8 cellular contexts compared by ENCODE assay signal in the genomic region with DNA sequence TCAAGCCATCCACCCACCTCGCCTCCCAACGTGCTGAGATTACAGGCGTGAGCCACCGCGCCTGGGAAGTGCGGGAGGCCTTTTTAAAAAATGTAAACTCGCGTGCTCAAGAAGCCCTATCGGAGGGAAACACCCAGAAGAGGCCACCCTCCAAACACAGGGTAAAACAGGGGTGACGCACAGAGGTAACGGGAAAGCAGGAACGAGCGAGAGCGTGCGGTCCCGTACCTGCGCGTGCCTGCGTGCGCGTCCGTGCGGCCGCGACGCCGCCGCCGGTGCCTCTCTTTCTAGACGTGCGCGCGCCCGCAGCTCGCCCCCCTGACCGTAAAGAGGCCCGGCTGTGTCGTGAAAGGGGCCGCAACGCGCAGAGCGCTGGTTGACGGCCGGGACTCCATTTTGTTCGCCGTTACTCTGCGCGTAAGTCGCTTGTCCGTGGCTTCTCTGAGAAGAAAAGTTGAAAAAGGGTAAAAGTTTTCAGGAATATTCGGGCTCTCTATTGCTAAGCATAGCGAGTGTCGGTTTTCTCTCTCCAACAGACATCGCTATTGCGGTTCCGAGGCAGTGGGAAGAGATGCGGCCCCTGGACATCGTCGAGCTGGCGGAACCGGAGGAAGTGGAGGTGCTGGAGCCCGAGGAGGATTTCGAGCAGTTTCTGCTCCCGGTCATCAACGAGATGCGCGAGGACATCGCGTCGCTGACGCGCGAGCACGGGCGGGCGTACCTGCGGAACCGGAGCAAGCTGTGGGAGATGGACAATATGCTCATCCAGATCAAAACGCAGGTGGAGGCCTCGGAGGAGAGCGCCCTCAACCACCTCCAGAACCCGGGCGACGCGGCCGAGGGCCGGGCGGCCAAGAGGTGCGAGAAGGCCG. TPM values are rescaled to one million over a fixed set of nuclear protein-coding genes. Genes with fewer than 3 reads are reported as not detected.
DNase-seq lines count a peak whose midpoint lies in the region; ATAC-seq and TF ChIP-seq lines count a peak whose summit lies in the region.

TSS of gene MRFAP1 (plus strand) at position 394 of the 872 bp plus-strand sequence. CDS start at position 572, 178 bp downstream.

- H3K9ac ChIP-seq in HUES48 (ENCODE audit: low read depth, low read length) (peak within 1 kb of the TSS; percentile 88), NT2/D1 (ENCODE audit: insufficient read length, low read depth) (peak within 1 kb of the TSS; percentile 98), endodermal cell (ENCODE audit: extremely low read depth, low read length, poor library complexity, severe bottlenecking) (peak within 1 kb of the TSS; percentile 83)

- peaks cover 12% of the 10 kb centered on the region for H3K4me1 Mint-ChIP-seq in Caco-2 (ENCODE audit: low read depth, unreplicated experiment)
- H3K4me1 Mint-ChIP-seq in activated CD8-positive, alpha-beta memory T cell treated with anti-CD3 and anti-CD28 coated beads, Interleukin-2, amount 10 ng/mL, durations not matched to agents 7 days and 5 days: peaks cover 23% of the 10 kb centered on the region
- H3K4me1 Mint-ChIP-seq in endodermal cell: peaks cover 20% of the 10 kb centered on the region

- H3K27me3 Mint-ChIP-seq in Caco-2 (ENCODE audit: insufficient read depth, unreplicated experiment) (no peaks in the 10 kb centered on the region), endodermal cell (ENCODE audit: insufficient read depth) (no peaks in the 10 kb centered on the region)
- no peaks in the 10 kb centered on the region for H3K27me3 Mint-ChIP-seq in activated CD8-positive, alpha-beta memory T cell treated with anti-CD3 and anti-CD28 coated beads, Interleukin-2, amount 10 ng/mL, durations not matched to agents 7 days and 5 days

- H3K27me3 ChIP-seq in Caco-2 (replicated peaks; ENCODE audit: control insufficient read depth, insufficient read depth, low read length) (no peaks in the 10 kb centered on the region), HUES48 (ENCODE audit: control insufficient read depth, insufficient read depth, low read length) (no peaks in the 10 kb centered on the region), NT2/D1 (ENCODE audit: insufficient read depth, insufficient read length) (no peaks in the 10 kb centered on the region), endodermal cell (ENCODE audit: control insufficient read depth, insufficient read depth, low read length, poor library complexity, severe bottlenecking) (no peaks in the 10 kb centered on the region)

- H3K36me3 ChIP-seq in Caco-2 (ENCODE audit: control insufficient read depth, insufficient read depth, low read length) (peaks cover 2% of the 10 kb centered on the region; the same call in 1 of the 2 replicates), HUES48 (ENCODE audit: control insufficient read depth, insufficient read depth, low read length) (peaks cover 20% of the 10 kb centered on the region), NT2/D1 (ENCODE audit: insufficient read depth, insufficient read length, low read length) (peaks cover 24% of the 10 kb centered on the region), endodermal cell (ENCODE audit: control insufficient read depth, insufficient read depth, low read length) (peaks cover 21% of the 10 kb centered on the region)

- WGBS in endodermal cell (ENCODE audit: insufficient coverage in 1 of 2, insufficient read length in 1 of 2), 2 experiments: 0 to 1% methylated on average over 40 to 90 of the region's 90 CpGs

- peak; percentile 78 for ATAC-seq in GM21390 (IDR thresholded peaks at IDR 0.05; ENCODE audit: unreplicated experiment)
- peak; percentile 83 for ATAC-seq in activated CD8-positive, alpha-beta memory T cell treated with anti-CD3 and anti-CD28 coated beads, Interleukin-2, amount 10 ng/mL, durations not matched to agents 7 days and 5 days

- peaks cover 32% of the 10 kb centered on the region for H3K36me3 Mint-ChIP-seq in Caco-2 (ENCODE audit: insufficient read depth, unreplicated experiment)
- peaks cover 35% of the 10 kb centered on the region for H3K36me3 Mint-ChIP-seq in activated CD8-positive, alpha-beta memory T cell treated with anti-CD3 and anti-CD28 coated beads, Interleukin-2, amount 10 ng/mL, durations not matched to agents 7 days and 5 days
- H3K36me3 Mint-ChIP-seq in endodermal cell (ENCODE audit: low read depth): peaks cover 17% of the 10 kb centered on the region

- peak within 1 kb of the TSS; percentile 97 for H3K27ac ChIP-seq in HUES48 (ENCODE audit: low read depth, low read length)
- peak within 1 kb of the TSS; percentile 82 for H3K27ac ChIP-seq in endodermal cell (ENCODE audit: low read depth, low read length)

- POLR2A ChIA-PET in Caco-2 (lab: Charles Lee): interaction anchor here (0.7 to 1.3 kb wide), 2 partner anchors 14 to 33 kb away, joined by 3 to 7 read pairs; a partner anchor contains a TSS

- intact Hi-C loops in Caco-2 (cut with micrococcal nuclease; ENCODE audit: unreplicated experiment): loop anchor here (1.0 to 2.0 kb wide), 3 partner anchors 48 to 76 kb away; partner anchors contain the start of gene BLOC1S4

- BruUV-seq in Caco-2 (replicated peaks; lab: Mats Ljungman, UMichigan): TSS peak; percentile 26

- DNase-seq in Caco-2 (peak; percentile 92 to 94), NT2/D1 (ENCODE audit: low read depth, low spot score) (peak; percentile 95), endodermal cell (peak; percentile 96), mesenteric fat pad (ENCODE audit: low spot score) (peak; percentile 96)
- DNase-seq in activated CD8-positive, alpha-beta memory T cell treated with anti-CD3 and anti-CD28 coated beads, Interleukin-2, amount 10 ng/mL, durations not matched to agents 7 days and 5 days: peak; percentile 96
- DNase-seq in stimulated activated CD8-positive, alpha-beta memory T cell treated with anti-CD3 and anti-CD28 coated beads, Interleukin-15, amount 100 ng/mL, for 1 hour (ENCODE audit: low read depth): peak; percentile 89

- H3K9me3 ChIP-seq in Caco-2 (no peaks in the 10 kb centered on the region), HUES48 (ENCODE audit: control insufficient read depth, insufficient read depth, low read length) (no peaks in the 10 kb centered on the region), NT2/D1 (ENCODE audit: insufficient read depth, low read length) (no peaks in the 10 kb centered on the region), endodermal cell (ENCODE audit: control insufficient read depth, low read length) (no peaks in the 10 kb centered on the region)

- H3K9me3 Mint-ChIP-seq in Caco-2 (ENCODE audit: unreplicated experiment) (no peaks in the 10 kb centered on the region), endodermal cell (no peaks in the 10 kb centered on the region)
- H3K9me3 Mint-ChIP-seq in activated CD8-positive, alpha-beta memory T cell treated with anti-CD3 and anti-CD28 coated beads, Interleukin-2, amount 10 ng/mL, durations not matched to agents 7 days and 5 days (ENCODE audit: low read depth): no peaks in the 10 kb centered on the region

- CTCF ChIA-PET in Caco-2 (lab: Charles Lee): interaction anchor here (1.3 kb wide), 1 partner anchor 76 kb away, joined by 3 read pairs; no protein-coding TSS in a partner anchor
- CTCF ChIA-PET in activated CD8-positive, alpha-beta memory T cell treated with anti-CD3 and anti-CD28 coated beads, Interleukin-2, amount 10 ng/mL, durations not matched to agents 7 days and 5 days (lab: Charles Lee): interaction anchor here (0.6 to 4.0 kb wide), 8 partner anchors 19 to 234 kb away, joined by 3 to 29 read pairs (median 5); partner anchors contain the start of gene BLOC1S4

- H3K4me1 ChIP-seq in Caco-2 (peaks cover 4% of the 10 kb centered on the region; the same call in 1 of the 2 replicates), HUES48 (ENCODE audit: control insufficient read depth, insufficient read depth, low read length) (peaks cover 14% of the 10 kb centered on the region; the same call in 1 of the 2 replicates), NT2/D1 (ENCODE audit: insufficient read depth, insufficient read length) (peaks cover 10% of the 10 kb centered on the region), endodermal cell (ENCODE audit: control insufficient read depth, insufficient read depth, low read length) (peaks cover 3% of the 10 kb centered on the region)

- H3K4me3 ChIP-seq in Caco-2 (ENCODE audit: low read depth, low read length) (peak within 1 kb of the TSS; percentile 79), HUES48 (ENCODE audit: low read depth, low read length) (peak within 1 kb of the TSS; percentile 96), NT2/D1 (ENCODE audit: insufficient read length, low read depth) (peak within 1 kb of the TSS; percentile 99), endodermal cell (ENCODE audit: low read length) (peak within 1 kb of the TSS; percentile 95)

- H3K4me3 Mint-ChIP-seq in Caco-2 (ENCODE audit: unreplicated experiment) (peak within 1 kb of the TSS; percentile 99), endodermal cell (peak within 1 kb of the TSS; percentile 99)
- peak within 1 kb of the TSS; percentile 99 for H3K4me3 Mint-ChIP-seq in activated CD8-positive, alpha-beta memory T cell treated with anti-CD3 and anti-CD28 coated beads, Interleukin-2, amount 10 ng/mL, durations not matched to agents 7 days and 5 days

- H3K27ac Mint-ChIP-seq in Caco-2 (ENCODE audit: unreplicated experiment) (peak within 1 kb of the TSS; percentile 99), endodermal cell (peak within 1 kb of the TSS; percentile 98)
- H3K27ac Mint-ChIP-seq in activated CD8-positive, alpha-beta memory T cell treated with anti-CD3 and anti-CD28 coated beads, Interleukin-2, amount 10 ng/mL, durations not matched to agents 7 days and 5 days: peak within 1 kb of the TSS; percentile 100

- no peak for TF ChIP-seq CTCF in Caco-2 (IDR thresholded peaks at IDR 0.05; ENCODE audit: insufficient read depth in 1 of 2, low read depth in 1 of 2, low read length in 1 of 2, severe bottlenecking in 1 of 2, unreplicated experiment in 1 of 2)
- TF ChIP-seq CTCF in endodermal cell (conservative IDR thresholded peaks at IDR 0.05): no peak

RNA-seq across cellular contexts. Expression of gene MRFAP1, which starts in this region (rescaled TPM):
- total RNA-seq in Caco-2 (2022): 245 and 254 TPM in 2 replicates
- total RNA-seq in activated CD8-positive, alpha-beta memory T cell treated with anti-CD3 and anti-CD28 coated beads, Interleukin-2, amount 10 ng/mL, durations not matched to agents 7 days and 5 days: 100 to 1,000 TPM; 109 to 122 TPM
- total RNA-seq in endodermal cell: 100 to 1,000 TPM; 231 to 239 TPM
- 248 TPM for polyA plus RNA-seq in endodermal cell (2013, experiment 1 of 2)
- 221 TPM for polyA plus RNA-seq in endodermal cell (2013, experiment 2 of 2)
- 234 TPM for total RNA-seq in mesenteric fat pad

Comparison
In these comparisons a context has a peak if more than half of its experiments do, and no peak if none do; other contexts are left out.
1. Peak in every context shown above with its lines: DNase-seq, ATAC-seq, H3K4me3 ChIP-seq and H3K27ac ChIP-seq.